In the genomic region with DNA sequence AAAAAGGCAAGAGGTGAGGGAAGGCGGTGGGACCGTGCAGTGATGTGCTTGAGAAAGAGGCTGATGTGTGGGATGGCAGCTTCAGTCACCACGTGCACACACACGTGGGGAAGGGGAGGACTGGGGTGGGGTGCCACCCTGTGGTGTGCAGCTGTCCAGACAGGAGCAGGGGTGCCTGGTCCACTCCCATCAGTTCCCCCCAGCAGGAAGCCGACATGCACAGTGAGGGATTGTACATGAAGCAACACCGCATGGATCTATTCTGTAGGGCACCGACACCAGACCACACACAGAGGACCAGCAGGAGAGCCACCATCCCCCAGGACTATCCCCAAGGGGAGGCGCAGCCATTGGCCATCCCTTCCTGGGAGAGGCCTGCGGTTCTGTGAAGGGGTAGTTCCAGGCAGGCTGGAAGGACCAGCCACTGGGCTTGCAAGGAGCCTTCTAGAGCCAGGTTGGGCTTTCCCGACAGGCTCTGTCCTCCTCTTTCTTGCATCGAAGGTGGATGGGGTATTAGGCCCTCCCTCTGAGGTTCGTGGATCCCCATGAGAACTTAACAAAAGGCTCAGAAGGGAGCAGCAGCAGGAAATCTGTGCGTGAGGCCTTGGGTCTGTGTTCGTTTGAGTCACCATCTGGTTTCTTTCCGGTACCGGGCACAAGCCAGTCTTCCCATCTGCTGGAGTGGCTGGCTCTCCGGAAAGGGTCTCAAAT, we compare ENCODE assay signal across 9 cellular contexts. TPM values are rescaled to one million over a fixed set of nuclear protein-coding genes. Genes with fewer than 3 reads are reported as not detected.
DNase-seq lines count a peak whose midpoint lies in the region; ATAC-seq and TF ChIP-seq lines count a peak whose summit lies in the region.
"Had no signal": no experiment of that assay in that cellular context is flagged by ENCODE, and none has a peak within 500 bp of the region (broad histone marks: within the 10 kb centered on the region; RNA-seq: fewer than 3 reads in every experiment).

No MANE protein-coding gene starts in this region.

- no peaks in the 10 kb centered on the region for H3K9me3 Mint-ChIP-seq in activated T-cell treated with anti-CD3 and anti-CD28 coated beads, Interleukin-2, amount 50 U/mL, for 4 hours

- no peak overlapping the region for H3K4me3 Mint-ChIP-seq in activated T-cell treated with anti-CD3 and anti-CD28 coated beads, Interleukin-2, amount 50 U/mL, for 4 hours

- no peak for TF ChIP-seq EP300 in tibial nerve (IDR thresholded peaks at IDR 0.05)

- TF ChIP-seq CTCF in hepatocyte (IDR thresholded peaks at IDR 0.05; ENCODE audit: poor library complexity): peak; percentile 30
- TF ChIP-seq CTCF in tibial nerve (IDR thresholded peaks at IDR 0.05): peak in 3 of 5 experiments; percentile 18 to 59 (median 35)

- DNase-seq in activated T-cell treated with anti-CD3 and anti-CD28 coated beads, Interleukin-2, amount 50 U/mL, for 48 hours: peak; percentile 27
- no peak for DNase-seq in activated T-cell treated with anti-CD3 and anti-CD28 coated beads, Interleukin-2, amount 50 U/mL, for 4 hours
- DNase-seq in SK-N-MC (ENCODE audit: low read depth, low spot score): no peak
- peak; percentile 40 for DNase-seq in hepatocyte (ENCODE audit: low spot score)
- peak in 1 of 2 donors; percentile 15 for DNase-seq in tibial nerve (ENCODE audit: low spot score in 2 of 2)

- H3K27ac ChIP-seq in SK-N-MC: peak overlapping the region; percentile 30; the same call in 1 of the 2 replicates
- H3K27ac ChIP-seq in hepatocyte: peak overlapping the region; percentile 92
- peak overlapping the region in 3 of 4 donors; percentile 38 to 87 (median 63) for H3K27ac ChIP-seq in tibial nerve
- H3K27ac ChIP-seq: PC-9 had no signal

- peak overlapping the region; percentile 74 for H3K4me2 ChIP-seq in hepatocyte

- H3K27me3 ChIP-seq in hepatocyte: no peaks in the 10 kb centered on the region
- H3K27me3 ChIP-seq in tibial nerve: no peaks in the 10 kb centered on the region

- no peaks in the 10 kb centered on the region for H3K9me2 ChIP-seq in hepatocyte (replicated peaks; ENCODE audit: insufficient read depth)

- H3K9me3 ChIP-seq in SK-N-MC (ENCODE audit: low read depth, low read length): no peaks in the 10 kb centered on the region
- H3K9me3 ChIP-seq in hepatocyte (ENCODE audit: low read depth): no peaks in the 10 kb centered on the region
- no peaks in the 10 kb centered on the region for H3K9me3 ChIP-seq in tibial nerve

- no peak overlapping the region for H3K9ac ChIP-seq in SK-N-MC (ENCODE audit: insufficient read length)

- H3K4me3 ChIP-seq in SK-N-MC (peak overlapping the region; percentile 73), hepatocyte (no peak overlapping the region), tibial nerve (no peak overlapping the region)

- H4K20me1 ChIP-seq in hepatocyte (ENCODE audit: insufficient read depth, poor library complexity, severe bottlenecking): no peaks in the 10 kb centered on the region

- peaks cover 59% of the 10 kb centered on the region for H3K4me1 Mint-ChIP-seq in activated T-cell treated with anti-CD3 and anti-CD28 coated beads, Interleukin-2, amount 50 U/mL, for 4 hours (ENCODE audit: low read depth)

- WGBS in hepatocyte (ENCODE audit: low lambda C conversion rate, missing lambda C conversion rate): 62% methylated on average over 17 of the region's 17 CpGs
- 43 to 47% methylated on average over 14 to 15 of the region's 17 CpGs for WGBS in tibial nerve, 2 donors

- H3K4me1 ChIP-seq in hepatocyte (ENCODE audit: insufficient read depth) (peaks cover 57% of the 10 kb centered on the region), tibial nerve (peaks cover 0 to 60% (median 25%) of the 10 kb centered on the region in 4 donors)

- no peaks in the 10 kb centered on the region for H3K36me3 ChIP-seq in SK-N-MC (ENCODE audit: insufficient read depth, low read length)
- H3K36me3 ChIP-seq in hepatocyte (replicated peaks; ENCODE audit: insufficient read depth, low read depth): no peaks in the 10 kb centered on the region
- no peaks in the 10 kb centered on the region for H3K36me3 ChIP-seq in tibial nerve

- no peak for ATAC-seq in activated T-cell treated with anti-CD3 and anti-CD28 coated beads, Interleukin-2, amount 50 U/mL, for 4 hours
- no peak for ATAC-seq in GM21367 (IDR thresholded peaks at IDR 0.05; ENCODE audit: unreplicated experiment)
- ATAC-seq in GM19351 (IDR thresholded peaks at IDR 0.05; ENCODE audit: unreplicated experiment): no peak
- no peak for ATAC-seq in HG02852 (IDR thresholded peaks at IDR 0.05; ENCODE audit: unreplicated experiment)

- no peak for TF ChIP-seq POLR2A in tibial nerve (IDR thresholded peaks at IDR 0.05)

- H2AFZ ChIP-seq in hepatocyte: no peak overlapping the region
- H2AFZ ChIP-seq: PC-9 had no signal

- no peaks in the 10 kb centered on the region for H3K36me3 Mint-ChIP-seq in activated T-cell treated with anti-CD3 and anti-CD28 coated beads, Interleukin-2, amount 50 U/mL, for 4 hours (ENCODE audit: insufficient read depth)

- no peaks in the 10 kb centered on the region for H3K79me2 ChIP-seq in hepatocyte

- no peaks in the 10 kb centered on the region for H3K27me3 Mint-ChIP-seq in activated T-cell treated with anti-CD3 and anti-CD28 coated beads, Interleukin-2, amount 50 U/mL, for 4 hours (ENCODE audit: low read depth)

RNA-seq across cellular contexts. Expression of a gene that starts 59.7 kb away (rescaled TPM):
- total RNA-seq in activated T-cell treated with anti-CD3 and anti-CD28 coated beads, Interleukin-2, amount 50 U/mL, for 4 hours: 1 to 10 TPM; 1.1 to 6.7 (median 3.7) TPM
- total RNA-seq in hepatocyte (41.8 and 54.2 TPM in 2 replicates), tibial nerve (10 to 100 TPM; 33.3 to 73.9 (median 63.1) TPM)
- polyA plus RNA-seq in hepatocyte: 37.1 and 42.7 TPM in 2 replicates

Comparison
In these comparisons a context has a peak if more than half of its experiments do, and no peak if none do; other contexts are left out.
1. DNase-seq: peak in activated T-cell treated with anti-CD3 and anti-CD28 coated beads, Interleukin-2, amount 50 U/mL, for 48 hours (2 of 2) and hepatocyte (single experiment); none in activated T-cell treated with anti-CD3 and anti-CD28 coated beads, Interleukin-2, amount 50 U/mL, for 4 hours (single experiment) and SK-N-MC (single experiment).
2. H3K27ac ChIP-seq: peak in every context shown above with its lines; median percentile 92 in hepatocyte; 63 in tibial nerve; 30 in SK-N-MC.